In genomic region chr16:4380131-4381063, GRCh38 we compare ENCODE assay signal across 17 cellular contexts. TPM values are rescaled to one million over a fixed set of nuclear protein-coding genes. Genes with fewer than 3 reads are reported as not detected.
DNase-seq lines count a peak whose midpoint lies in the region; ATAC-seq, FAIRE-seq and TF ChIP-seq lines count a peak whose summit lies in the region.
"Had no signal": no experiment of that assay in that cellular context is flagged by ENCODE, and none has a peak within 500 bp of the region (broad histone marks: within the 10 kb centered on the region; RNA-seq: fewer than 3 reads in every experiment).

No MANE protein-coding gene starts in this region.

- POLR2A ChIA-PET in RWPE1 (lab: Yijun Ruan, JAX; ENCODE audit: low non-redundant PET) = no interaction called here

- TF ChIP-seq POLR2A in GM12891 (IDR thresholded peaks at IDR 0.05; ENCODE audit: low read depth, low read length) (no peak), sigmoid colon (IDR thresholded peaks at IDR 0.05) (no peak)

- FAIRE-seq in GM12891 (lab: Jason Lieb, UNC) = no peak

- H3K36me3 ChIP-seq in left ventricle myocardium inferior = peaks cover 27% of the 10 kb centered on the region
- H3K36me3 ChIP-seq in sigmoid colon = peaks cover 5 to 31% (median 13%) of the 10 kb centered on the region in 4 donors
- H3K36me3 ChIP-seq: ovary had no signal

- H3K4me1 ChIP-seq in left ventricle myocardium inferior (peaks cover 83% of the 10 kb centered on the region), sigmoid colon (peaks cover 0 to 52% (median 44%) of the 10 kb centered on the region in 4 donors)

- TF ChIP-seq EP300 in sigmoid colon (IDR thresholded peaks at IDR 0.05) = no peak

- no peak for DNase-seq in GM12891 (ENCODE audit: insufficient read length, low spot score)
- DNase-seq in RWPE1 (ENCODE audit: low spot score) = no peak
- DNase-seq in left ventricle myocardium inferior = no peak
- DNase-seq in sigmoid colon = no peak
- no peak for DNase-seq in T-helper 9 cell
- DNase-seq in stimulated activated naive CD8-positive, alpha-beta T cell treated with anti-CD3 and anti-CD28 coated beads, Interleukin-15, Interleukin-2, amounts not matched to agents 100 U/mL and 50 U/mL, for 24 hours = no peak
- DNase-seq: activated T-cell treated with anti-CD3 and anti-CD28 coated beads, Interleukin-2, amount 50 U/mL, for 48 hours; adrenal gland; DND-41; NCI-H1105; NCI-H524; ovary; PC-9 had no signal

- CTCF ChIA-PET in RWPE1 (lab: Yijun Ruan, JAX) = interaction anchor here (5.5 kb wide), 1 partner anchor 22 kb away, joined by 22 read pairs; no protein-coding TSS in a partner anchor

- H3K9me3 ChIP-seq in left ventricle myocardium inferior (replicated peaks) (no peaks in the 10 kb centered on the region), sigmoid colon (no peaks in the 10 kb centered on the region)
- H3K9me3 ChIP-seq: adrenal gland, BLaER1, ovary had no signal

- WGBS in sigmoid colon, 2 donors = 88 to 92% methylated on average over 26 of the region's 26 CpGs

- peak overlapping the region; percentile 99 for H3K27ac ChIP-seq in RWPE1
- H3K27ac ChIP-seq in left ventricle myocardium inferior (replicated peaks) = peak overlapping the region; percentile 27
- H3K27ac ChIP-seq in sigmoid colon = peak overlapping the region in 3 of 4 donors; percentile 23 to 52 (median 45)
- H3K27ac ChIP-seq: BLaER1, ovary, PC-9 had no signal

- H3K4me3 ChIP-seq in left ventricle myocardium inferior = no peak overlapping the region
- H3K4me3 ChIP-seq in sigmoid colon = no peak overlapping the region
- H3K4me3 ChIP-seq: adrenal gland, BLaER1, ovary, PC-9 had no signal

- H3K27me3 ChIP-seq in left ventricle myocardium inferior (ENCODE audit: low read depth) (no peaks in the 10 kb centered on the region), sigmoid colon (no peaks in the 10 kb centered on the region)
- H3K27me3 ChIP-seq: adrenal gland, BLaER1, ovary had no signal

- TF ChIP-seq CTCF in RWPE1 (conservative IDR thresholded peaks at IDR 0.05; ENCODE audit: low read depth) (no peak), left ventricle myocardium inferior (IDR thresholded peaks at IDR 0.05; ENCODE audit: borderline replicate concordance) (no peak), sigmoid colon (IDR thresholded peaks at IDR 0.05) (no peak)

- ATAC-seq in GM19397 (IDR thresholded peaks at IDR 0.05; ENCODE audit: unreplicated experiment) = no peak
- ATAC-seq in stimulated activated naive CD8-positive, alpha-beta T cell treated with anti-CD3 and anti-CD28 coated beads, Interleukin-15, Interleukin-2, amounts not matched to agents 100 U/mL and 50 U/mL, for 24 hours = no peak
- ATAC-seq in GM18502 (IDR thresholded peaks at IDR 0.05; ENCODE audit: poor library complexity, unreplicated experiment) = no peak
- ATAC-seq: activated CD4-positive, CD25-positive, alpha-beta regulatory T cell treated with anti-CD3 and anti-CD28 coated beads, Interleukin-2, amount 50 U/mL, for 24 hours had no signal

- intact Hi-C loops in left ventricle myocardium inferior (cut with micrococcal nuclease) (no loop called here), sigmoid colon (cut with DNase I) (no loop called here)

TF ChIP-seq in GM12891, 5 proteins besides CTCF, POLR2A, EP300 and RAD21:
- no peak for TF ChIP-seq POU2F2 (IDR thresholded peaks at IDR 0.05; ENCODE audit: low read depth, low read length)
- 0 out of 2 replicates have a peak, but pooled peaks have one; percentile 32 for TF ChIP-seq POLR2AphosphoS5 (IDR thresholded peaks at IDR 0.05; ENCODE audit: low read depth, low read length)
- no peak for TF ChIP-seq PAX5 (IDR thresholded peaks at IDR 0.05; ENCODE audit: insufficient read depth, low read length, severe bottlenecking)
- TF ChIP-seq TAF1 (IDR thresholded peaks at IDR 0.05; ENCODE audit: low read depth, low read length) = no peak
- no peak for TF ChIP-seq SPI1 (IDR thresholded peaks at IDR 0.05; ENCODE audit: low read depth, low read length)

RNA-seq across cellular contexts. Expression of gene VASN, which starts 8.7 kb away (rescaled TPM):
- polyA plus RNA-seq in GM12891 (2012; ENCODE audit: low read depth, missing spikeins) = 0.15 TPM
- total RNA-seq in left ventricle myocardium inferior = 5.5 TPM
- 10 to 100 TPM in 1 of 4 donors, 1 to 10 TPM in 3; 7.1 to 10.2 (median 8.3) TPM for total RNA-seq in sigmoid colon
- 1 to 10 TPM in 2 of 3 donors, under 1 TPM in 1; 0.46 to 4.2 (median 2.4) TPM for polyA plus RNA-seq in sigmoid colon

RNA-seq across cellular contexts. Expression of gene PAM16, which starts 29.3 kb away (rescaled TPM):
- polyA plus RNA-seq in GM12891 (2012; ENCODE audit: low read depth, missing spikeins) = 42.2 TPM
- total RNA-seq in left ventricle myocardium inferior = 67.3 TPM
- 10 to 100 TPM; 36.7 to 52.7 (median 43.6) TPM for total RNA-seq in sigmoid colon
- 10 to 100 TPM; 36.0 to 57.0 (median 49.0) TPM for polyA plus RNA-seq in sigmoid colon

RNA-seq across cellular contexts. Expression of gene CORO7, which starts 36.0 kb away (rescaled TPM):
- 37.8 TPM for polyA plus RNA-seq in GM12891 (2012; ENCODE audit: low read depth, missing spikeins)
- total RNA-seq in left ventricle myocardium inferior (12.5 TPM), sigmoid colon (10 to 100 TPM; 10.0 to 34.6 (median 19.1) TPM)
- polyA plus RNA-seq in sigmoid colon = 10 to 100 TPM; 10.8 to 43.4 (median 12.5) TPM

RNA-seq across cellular contexts. Expression of gene DNAJA3, which starts 45.3 kb away (rescaled TPM):
- polyA plus RNA-seq in GM12891 (2012; ENCODE audit: low read depth, missing spikeins) = 34.2 TPM
- 74.2 TPM for total RNA-seq in left ventricle myocardium inferior
- 10 to 100 TPM; 41.3 to 47.4 (median 44.4) TPM for total RNA-seq in sigmoid colon
- polyA plus RNA-seq in sigmoid colon = 10 to 100 TPM; 28.2 to 53.3 (median 35.6) TPM

Comparison
In these comparisons a context has a peak if more than half of its experiments do, and no peak if none do; other contexts are left out.
1. H3K27ac ChIP-seq: peak in every context shown above with its lines; median percentile 99 in RWPE1; 45 in sigmoid colon; 27 in left ventricle myocardium inferior.